29 cellular contexts compared by ENCODE assay signal in genomic region chr2:206253125-206253787, GRCh38.
"Had no signal": no experiment of that assay in that cellular context is flagged by ENCODE, and none has a peak within 500 bp of the region (broad histone marks: within the 10 kb centered on the region; RNA-seq: fewer than 3 reads in every experiment).

No MANE protein-coding gene starts in this region.

- H3K27me3 ChIP-seq: testis had no signal

- H3K27ac Mint-ChIP-seq: dendritic cell treated with granulocyte-macrophage colony-stimulating factor and Interleukin-4, amounts not matched to agents 40 ng/mL and 50 ng/mL, for 4 days; immature natural killer cell; natural killer cell treated with Interleukin-12 subunit alpha and Interleukin-12 subunit beta and Interleukin-15 and Interleukin-18, amount 100 ng/mL, for 72 hours; progenitor cell of endocrine pancreas; stimulated activated effector memory CD8-positive, alpha-beta T cell treated with anti-CD3 and anti-CD28 coated beads, Interleukin-12 subunit alpha, Interleukin-12 subunit beta, amount 100 ng/mL, for 72 hours; type B pancreatic cell had no signal

- H3K4me1 Mint-ChIP-seq: neural crest cell had no signal

- H3K9me3 ChIP-seq: colonic mucosa, heart right ventricle, lower lobe of right lung, right atrium auricular region, testis, tibial artery had no signal

- ATAC-seq: foreskin keratinocyte; gastroesophageal sphincter; heart right ventricle; left colon; left ventricle myocardium superior; lower lobe of right lung; natural killer cell treated with Interleukin-12 subunit alpha and Interleukin-12 subunit beta and Interleukin-15 and Interleukin-18, amount 100 ng/mL, for 72 hours; sciatic nerve; stimulated activated effector memory CD8-positive, alpha-beta T cell treated with anti-CD3 and anti-CD28 coated beads, Interleukin-12 subunit alpha, Interleukin-12 subunit beta, amount 100 ng/mL, for 72 hours; stimulated activated naive CD8-positive, alpha-beta T cell treated with anti-CD3 and anti-CD28 coated beads, Interleukin-15, Interleukin-2, amounts not matched to agents 100 U/mL and 50 U/mL, for 24 hours had no signal

- DNase-seq: colonic mucosa; effector CD8-positive, alpha-beta T cell; foreskin keratinocyte; heart right ventricle; hippocampal formation; immature natural killer cell; islet precursor cell; kidney glomerular epithelial cell; left colon; left ventricle myocardium superior; lower lobe of right lung; stimulated activated CD4-positive, alpha-beta T cell treated with anti-CD3 and anti-CD28 coated beads, Interleukin-2, amount 100 ng/mL, for 24 hours; stimulated activated CD4-positive, alpha-beta T cell treated with anti-CD3 and anti-CD28 coated beads, Interleukin-4, amount 100 ng/mL, for 24 hours; stimulated activated naive CD8-positive, alpha-beta T cell treated with anti-CD3 and anti-CD28 coated beads, Interleukin-15, Interleukin-2, amounts not matched to agents 100 U/mL and 50 U/mL, for 24 hours; substantia nigra; testis; tibial artery had no signal

- H2AFZ ChIP-seq: parathyroid adenoma had no signal

- H3K27me3 Mint-ChIP-seq: type B pancreatic cell had no signal

- H3K36me3 Mint-ChIP-seq: immature natural killer cell, type B pancreatic cell had no signal

- H3K9ac ChIP-seq: parathyroid adenoma had no signal

- H3K4me3 ChIP-seq: colonic mucosa, esophagus muscularis mucosa, gastroesophageal sphincter, heart right ventricle, lower lobe of right lung, right atrium auricular region, smooth muscle cell, testis, tibial artery had no signal

- H3K4me2 ChIP-seq: smooth muscle cell had no signal

- H3K79me2 ChIP-seq: parathyroid adenoma had no signal

- H3K9me3 Mint-ChIP-seq: dendritic cell treated with granulocyte-macrophage colony-stimulating factor and Interleukin-4, amounts not matched to agents 40 ng/mL and 50 ng/mL, for 4 days; natural killer cell treated with Interleukin-12 subunit alpha and Interleukin-12 subunit beta and Interleukin-15 and Interleukin-18, amount 100 ng/mL, for 72 hours; stimulated activated effector memory CD8-positive, alpha-beta T cell treated with anti-CD3 and anti-CD28 coated beads, Interleukin-12 subunit alpha, Interleukin-12 subunit beta, amount 100 ng/mL, for 72 hours; type B pancreatic cell had no signal

- H3K36me3 ChIP-seq: colonic mucosa, esophagus muscularis mucosa, gastroesophageal sphincter, heart right ventricle, lower lobe of right lung, right atrium auricular region, tibial artery had no signal

- H3K4me1 ChIP-seq: colonic mucosa, foreskin keratinocyte, gastroesophageal sphincter, heart right ventricle, lower lobe of right lung, right atrium auricular region, testis, tibial artery had no signal

- H3K4me3 Mint-ChIP-seq: dendritic cell treated with granulocyte-macrophage colony-stimulating factor and Interleukin-4, amounts not matched to agents 40 ng/mL and 50 ng/mL, for 4 days; natural killer cell treated with Interleukin-12 subunit alpha and Interleukin-12 subunit beta and Interleukin-15 and Interleukin-18, amount 100 ng/mL, for 72 hours; neural crest cell; stimulated activated effector memory CD8-positive, alpha-beta T cell treated with anti-CD3 and anti-CD28 coated beads, Interleukin-12 subunit alpha, Interleukin-12 subunit beta, amount 100 ng/mL, for 72 hours; type B pancreatic cell had no signal

- H3K27ac ChIP-seq: colonic mucosa, esophagus muscularis mucosa, foreskin keratinocyte, gastroesophageal sphincter, heart right ventricle, lower lobe of right lung, parathyroid adenoma, right atrium auricular region, testis, tibial artery had no signal
